8 cellular contexts compared by ENCODE assay signal in the genomic region with DNA sequence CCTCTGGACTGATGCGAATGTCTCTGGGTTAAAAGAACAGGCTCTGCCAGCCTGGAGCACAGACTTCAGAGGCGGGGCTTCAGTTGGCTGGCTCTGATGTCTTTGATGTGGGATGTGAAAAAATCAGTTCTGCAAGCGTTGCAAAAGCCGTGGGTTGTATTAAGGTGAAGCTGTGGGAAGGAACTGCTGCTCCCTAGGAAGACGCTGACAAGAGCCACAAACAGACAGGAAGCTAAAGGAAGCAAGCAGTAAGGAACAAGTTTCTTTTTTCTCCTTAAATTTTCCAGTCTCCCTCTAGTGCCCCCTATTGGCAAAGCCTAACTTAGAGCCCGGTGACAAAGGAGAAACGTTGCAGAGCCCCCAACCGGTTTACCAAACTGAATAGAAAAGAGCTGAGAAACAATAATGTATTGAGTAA.
A peak's percentile ranks its signal among the peaks of the same experiment; 100 is the strongest.
DNase-seq lines count a peak whose midpoint lies in the region; ATAC-seq and TF ChIP-seq lines count a peak whose summit lies in the region.

No MANE protein-coding gene starts in this region.

- DNase-seq in DMS53 (lab: John Stamatoyannopoulos, UW) (peak; percentile 75), NB4 (ENCODE audit: low read depth) (peak; percentile 34), dermis blood vessel endothelial cell (peak; percentile 69), mucosa of descending colon (peak in 1 of 3 donors; percentile 63), coronary artery (ENCODE audit: low spot score) (no peak), NCI-H2196 (lab: John Stamatoyannopoulos, UW; ENCODE audit: unreplicated experiment) (no peak)
- no peak for DNase-seq in stimulated activated CD8-positive, alpha-beta memory T cell treated with anti-CD3 and anti-CD28 coated beads, Interleukin-4, amount 100 ng/mL, for 48 hours

- no peak for TF ChIP-seq POLR2A in NB4 (IDR thresholded peaks at IDR 0.05; ENCODE audit: extremely low read depth, insufficient read length)

- intact Hi-C loops in mucosa of descending colon (cut with DNase I, micrococcal nuclease), result no loop called here

- H3K36me3 ChIP-seq in mucosa of descending colon (ENCODE audit: low read depth), result no peaks in the 10 kb centered on the region

- no peak overlapping the region for H3K27ac ChIP-seq in coronary artery

- ATAC-seq in mucosa of descending colon (peak; percentile 73), GM21526 (IDR thresholded peaks at IDR 0.05; ENCODE audit: low FRiP score, unreplicated experiment) (no peak)

- TF ChIP-seq CTCF in NB4 (IDR thresholded peaks at IDR 0.05; ENCODE audit: low read depth, low read length) (peak; percentile 67), mucosa of descending colon (IDR thresholded peaks at IDR 0.05) (peak; percentile 39), coronary artery (IDR thresholded peaks at IDR 0.05) (no peak)

- H3K4me3 ChIP-seq in NB4 (ENCODE audit: low read depth, low read length) (no peak overlapping the region), mucosa of descending colon (no peak overlapping the region), coronary artery (no peak overlapping the region)

- H3K4me1 ChIP-seq in mucosa of descending colon (ENCODE audit: low read depth), result no peaks in the 10 kb centered on the region

- no peaks in the 10 kb centered on the region for H3K9me3 ChIP-seq in mucosa of descending colon

Comparison
In these comparisons a context has a peak if more than half of its experiments do, and no peak if none do; other contexts are left out.
1. DNase-seq: peak in DMS53 (single experiment), NB4 (single experiment) and dermis blood vessel endothelial cell (single experiment); none in coronary artery (single experiment), NCI-H2196 (single experiment) and stimulated activated CD8-positive, alpha-beta memory T cell treated with anti-CD3 and anti-CD28 coated beads, Interleukin-4, amount 100 ng/mL, for 48 hours (single experiment).